Comparison of ENCODE assay signal across 25 cellular contexts in the genomic region with DNA sequence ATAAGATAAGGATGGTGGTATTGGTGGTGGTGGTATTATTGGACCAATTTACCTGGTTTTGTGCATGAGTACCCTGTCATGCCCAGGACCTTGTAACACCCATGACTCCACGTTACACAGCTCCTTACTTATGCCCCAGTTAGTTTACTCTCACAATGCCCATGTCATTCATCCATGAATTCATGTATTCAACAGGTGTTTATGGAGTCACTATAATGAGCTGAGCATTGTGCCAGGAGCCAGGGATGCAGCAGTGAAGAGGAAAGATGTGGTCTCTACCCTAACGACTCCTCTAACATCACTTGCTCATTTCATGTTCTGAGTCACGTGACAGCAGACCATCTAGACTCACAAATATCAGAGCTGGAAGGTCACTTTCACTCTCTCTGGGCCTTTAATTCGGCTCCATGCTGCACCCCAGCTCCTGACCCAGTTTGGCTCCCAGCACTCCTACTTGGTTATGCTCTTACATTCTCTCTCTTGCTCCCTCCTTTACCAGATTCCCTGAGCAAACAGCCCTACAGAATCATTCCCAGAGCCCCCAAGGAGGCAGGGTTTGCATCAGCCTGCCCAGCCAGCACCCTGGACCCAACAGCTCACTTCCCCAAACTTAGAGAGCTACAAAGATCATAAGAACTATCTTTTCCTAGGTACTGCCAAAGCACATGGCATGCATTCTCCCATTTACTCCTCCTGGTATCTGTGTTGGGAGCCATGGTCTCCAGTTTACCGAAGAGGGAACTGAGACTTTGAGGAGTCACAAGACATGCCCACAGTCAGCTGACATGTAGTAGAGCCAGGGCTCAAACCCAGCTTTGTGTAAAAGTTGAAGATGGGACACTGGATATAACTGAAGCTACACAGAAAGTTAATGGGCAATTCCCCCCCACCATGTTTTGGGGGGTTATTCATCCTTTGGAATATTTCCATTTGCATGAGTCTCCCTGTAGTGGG.
"Had no signal": no experiment of that assay in that cellular context is flagged by ENCODE, and none has a peak within 500 bp of the region (broad histone marks: within the 10 kb centered on the region; RNA-seq: fewer than 3 reads in every experiment).

No MANE protein-coding gene starts in this region.

- H3K9me3 Mint-ChIP-seq: activated B cell treated with CpG ODN at 0.5 μM for 24 hours; activated CD4-positive, alpha-beta memory T cell treated with anti-CD3 and anti-CD28 coated beads for 36 hours; activated T-helper 2 cell treated with anti-CD3 and anti-CD28 coated beads, Interferon-gamma antibody, Interleukin-2, Interleukin-4, amounts not matched to agents 10 μg/mL and 5 μg/mL and 100 μg/mL, durations not matched to agents 14 hours and 24 hours and 36 hours; central memory CD8-positive, alpha-beta T cell had no signal

- ATAC-seq: activated T-cell treated with anti-CD3 and anti-CD28 coated beads, Interleukin-2, amount 50 U/mL, for 72 hours; PC-3; SK-N-SH treated with all-trans-retinoic acid at 6 μM for 48 hours had no signal

- H3K4me1 ChIP-seq: breast epithelium, SJSA1 had no signal

- H3K36me3 Mint-ChIP-seq: activated CD4-positive, alpha-beta memory T cell treated with anti-CD3 and anti-CD28 coated beads for 36 hours had no signal

- H3K4me1 Mint-ChIP-seq: activated B cell treated with CpG ODN at 0.5 μM for 24 hours; activated CD4-positive, alpha-beta T cell treated with anti-CD3 and anti-CD28 coated beads, Interleukin-2, amount 10 ng/mL, durations not matched to agents 7 days and 5 days; central memory CD8-positive, alpha-beta T cell had no signal

- H3K4me3 Mint-ChIP-seq: activated B cell treated with CpG ODN at 0.5 μM for 24 hours; activated CD4-positive, alpha-beta memory T cell treated with anti-CD3 and anti-CD28 coated beads for 36 hours; activated CD4-positive, alpha-beta T cell treated with anti-CD3 and anti-CD28 coated beads, Interleukin-2, amount 10 ng/mL, durations not matched to agents 7 days and 5 days; activated T-cell treated with anti-CD3 and anti-CD28 coated beads, Interleukin-2, amount 50 U/mL, for 72 hours; central memory CD8-positive, alpha-beta T cell; T-helper 1 cell treated with Interleukin-12 subunit alpha and Interleukin-12 subunit beta and Interleukin-4 antibody, amounts not matched to agents 30 μg/mL and 1 μg/mL, for 36 hours had no signal

- H3K27me3 ChIP-seq: breast epithelium, MG63, SJSA1 had no signal

- H3K36me3 ChIP-seq: breast epithelium, MG63, SJSA1 had no signal

- H3K27ac Mint-ChIP-seq: activated B cell treated with CpG ODN at 0.5 μM for 24 hours; activated CD4-positive, alpha-beta memory T cell treated with anti-CD3 and anti-CD28 coated beads for 36 hours; activated CD4-positive, alpha-beta T cell treated with anti-CD3 and anti-CD28 coated beads, Interleukin-2, amount 10 ng/mL, durations not matched to agents 7 days and 5 days; activated T-cell treated with anti-CD3 and anti-CD28 coated beads, Interleukin-2, amount 50 U/mL, for 72 hours; activated T-helper 2 cell treated with anti-CD3 and anti-CD28 coated beads, Interferon-gamma antibody, Interleukin-2, Interleukin-4, amounts not matched to agents 10 μg/mL and 5 μg/mL and 100 μg/mL, durations not matched to agents 14 hours and 24 hours and 36 hours; T-helper 1 cell treated with Interleukin-12 subunit alpha and Interleukin-12 subunit beta and Interleukin-4 antibody, amounts not matched to agents 30 μg/mL and 1 μg/mL, for 36 hours had no signal

- H3K9me3 ChIP-seq: breast epithelium, MG63, SJSA1 had no signal

- H3K27me3 Mint-ChIP-seq: activated B cell treated with CpG ODN at 0.5 μM for 24 hours had no signal

- H3K4me3 ChIP-seq: breast epithelium, MG63, SJSA1 had no signal

- DNase-seq: activated B cell treated with CpG ODN at 0.5 μM for 24 hours; activated CD4-positive, alpha-beta memory T cell treated with anti-CD3 and anti-CD28 coated beads for 36 hours; activated CD4-positive, alpha-beta T cell treated with anti-CD3 and anti-CD28 coated beads, Interleukin-2, amount 10 ng/mL, durations not matched to agents 7 days and 5 days; activated CD8-positive, alpha-beta memory T cell treated with anti-CD3 and anti-CD28 coated beads, Interleukin-2, amount 50 U/mL, for 4 hours; activated gamma-delta T cell treated with Interleukin-2 at 50 U/mL for 16 hours; activated naive CD4-positive, alpha-beta T cell treated with anti-CD3 and anti-CD28 coated beads, Interleukin-2, amount 50 U/mL, for 16 hours; activated T-cell treated with anti-CD3 and anti-CD28 coated beads, Interleukin-2, amount 50 U/mL, for 72 hours; aorta; MG63; NCI-H1048; NCI-H146; NCI-H187 treated with DMSO at 0.1 percent for 48 hours; NCI-H2081 treated with DMSO at 0.1 percent for 48 hours; NCI-H526; NCI-H774; PC-3; SHP77; SW 1271; T-helper 9 cell had no signal

- H3K27ac ChIP-seq: breast epithelium, SJSA1 had no signal
